30 cellular contexts compared by ENCODE assay signal in genomic region chr4:64721106-64721505, GRCh38.
"Had no signal": no experiment of that assay in that cellular context is flagged by ENCODE, and none has a peak within 500 bp of the region (broad histone marks: within the 10 kb centered on the region; RNA-seq: fewer than 3 reads in every experiment).

No MANE protein-coding gene starts in this region.

- H3K4me3 Mint-ChIP-seq: naive thymus-derived CD8-positive, alpha-beta T cell; natural killer cell treated with Interleukin-12 subunit alpha and Interleukin-12 subunit beta and Interleukin-15 and Interleukin-18, amount 100 ng/mL, for 72 hours; nephron progenitor cell; neural crest cell; stimulated activated memory B cell treated with anti-CD40 and anti-IgM and Interleukin-4, amounts not matched to agents 10 μg/mL and 1 μg/mL and 100 μg/mL, for 72 hours; stimulated activated naive CD8-positive, alpha-beta T cell treated with anti-CD3 and anti-CD28 coated beads, Interleukin-15, amount 100 ng/mL, for 72 hours; type B pancreatic cell had no signal

- H3K4me3 ChIP-seq: psoas muscle, right lobe of liver, sigmoid colon, suprapubic skin, testis, tibial artery, transverse colon, upper lobe of right lung, uterus had no signal

- H3K4me1 ChIP-seq: parathyroid adenoma, psoas muscle, right lobe of liver, sigmoid colon, suprapubic skin, testis, tibial artery, transverse colon, upper lobe of right lung, uterus had no signal

- FAIRE-seq: small intestine had no signal

- H3K9me3 Mint-ChIP-seq: stimulated activated memory B cell treated with anti-CD40 and anti-IgM and Interleukin-4, amounts not matched to agents 10 μg/mL and 1 μg/mL and 100 μg/mL, for 72 hours; stimulated activated naive CD8-positive, alpha-beta T cell treated with anti-CD3 and anti-CD28 coated beads, Interleukin-15, amount 100 ng/mL, for 72 hours had no signal

- H3K9me3 ChIP-seq: neutrophil, psoas muscle, right lobe of liver, suprapubic skin, testis, tibial artery, transverse colon, upper lobe of right lung, uterus had no signal

- H3K79me2 ChIP-seq: parathyroid adenoma had no signal

- ATAC-seq: naive thymus-derived CD8-positive, alpha-beta T cell; natural killer cell treated with Interleukin-12 subunit alpha and Interleukin-12 subunit beta and Interleukin-15 and Interleukin-18, amount 100 ng/mL, for 72 hours; psoas muscle; right cardiac atrium; right lobe of liver; stimulated activated memory B cell treated with anti-CD40 and anti-IgM and Interleukin-4, amounts not matched to agents 10 μg/mL and 1 μg/mL and 100 μg/mL, for 72 hours; stimulated activated naive CD8-positive, alpha-beta T cell treated with anti-CD3 and anti-CD28 coated beads, Interleukin-15, amount 100 ng/mL, for 72 hours; stimulated activated naive CD8-positive, alpha-beta T cell treated with anti-CD3 and anti-CD28 coated beads, Interleukin-15, Interleukin-2, amounts not matched to agents 100 U/mL and 50 U/mL, for 24 hours; upper lobe of right lung had no signal

- H3K36me3 ChIP-seq: neutrophil, right lobe of liver, sigmoid colon, suprapubic skin, tibial artery, transverse colon, upper lobe of right lung, uterus had no signal

- H3K27me3 Mint-ChIP-seq: naive thymus-derived CD8-positive, alpha-beta T cell; natural killer cell treated with Interleukin-12 subunit alpha and Interleukin-12 subunit beta and Interleukin-15 and Interleukin-18, amount 100 ng/mL, for 72 hours; progenitor cell of endocrine pancreas; stimulated activated memory B cell treated with anti-CD40 and anti-IgM and Interleukin-4, amounts not matched to agents 10 μg/mL and 1 μg/mL and 100 μg/mL, for 72 hours; stimulated activated naive CD8-positive, alpha-beta T cell treated with anti-CD3 and anti-CD28 coated beads, Interleukin-15, amount 100 ng/mL, for 72 hours; type B pancreatic cell had no signal

- H3K27ac Mint-ChIP-seq: naive thymus-derived CD8-positive, alpha-beta T cell; natural killer cell treated with Interleukin-12 subunit alpha and Interleukin-12 subunit beta and Interleukin-15 and Interleukin-18, amount 100 ng/mL, for 72 hours; nephron progenitor cell; progenitor cell of endocrine pancreas; stimulated activated memory B cell treated with anti-CD40 and anti-IgM and Interleukin-4, amounts not matched to agents 10 μg/mL and 1 μg/mL and 100 μg/mL, for 72 hours; stimulated activated naive CD8-positive, alpha-beta T cell treated with anti-CD3 and anti-CD28 coated beads, Interleukin-15, amount 100 ng/mL, for 72 hours; type B pancreatic cell had no signal

- H2AFZ ChIP-seq: parathyroid adenoma had no signal

- H3K9ac ChIP-seq: parathyroid adenoma had no signal

- DNase-seq: naive thymus-derived CD8-positive, alpha-beta T cell; nephron progenitor cell; nucleus accumbens; posterior cingulate gyrus; psoas muscle; right cardiac atrium; right lobe of liver; sigmoid colon; small intestine; stimulated activated CD4-positive, alpha-beta T cell treated with anti-CD3 and anti-CD28 coated beads, Interleukin-15, amount 100 ng/mL, for 24 hours; stimulated activated CD4-positive, alpha-beta T cell treated with anti-CD3 and anti-CD28 coated beads, Interleukin-4, amount 100 ng/mL, for 1 hour; stimulated activated CD4-positive, alpha-beta T cell treated with anti-CD3 and anti-CD28 coated beads, Interleukin-4, amount 100 ng/mL, for 4 hours; stimulated activated CD8-positive, alpha-beta memory T cell treated with anti-CD3 and anti-CD28 coated beads, Interleukin-4, amount 100 ng/mL, for 48 hours; stimulated activated naive CD4-positive, alpha-beta T cell; stimulated activated naive CD8-positive, alpha-beta T cell treated with anti-CD3 and anti-CD28 coated beads, Interleukin-15, amount 100 ng/mL, for 72 hours; stimulated activated naive CD8-positive, alpha-beta T cell treated with anti-CD3 and anti-CD28 coated beads, Interleukin-15, Interleukin-2, amounts not matched to agents 100 U/mL and 50 U/mL, for 24 hours; substantia nigra; testis; tibial artery; transverse colon; upper lobe of right lung; uterus had no signal

- H3K36me3 Mint-ChIP-seq: naive thymus-derived CD8-positive, alpha-beta T cell; natural killer cell treated with Interleukin-12 subunit alpha and Interleukin-12 subunit beta and Interleukin-15 and Interleukin-18, amount 100 ng/mL, for 72 hours; stimulated activated memory B cell treated with anti-CD40 and anti-IgM and Interleukin-4, amounts not matched to agents 10 μg/mL and 1 μg/mL and 100 μg/mL, for 72 hours; type B pancreatic cell had no signal

- H3K27ac ChIP-seq: neutrophil, parathyroid adenoma, psoas muscle, right lobe of liver, sigmoid colon, suprapubic skin, testis, tibial artery, transverse colon, upper lobe of right lung, uterus had no signal

- H3K4me1 Mint-ChIP-seq: naive thymus-derived CD8-positive, alpha-beta T cell; neural crest cell; stimulated activated memory B cell treated with anti-CD40 and anti-IgM and Interleukin-4, amounts not matched to agents 10 μg/mL and 1 μg/mL and 100 μg/mL, for 72 hours; stimulated activated naive CD8-positive, alpha-beta T cell treated with anti-CD3 and anti-CD28 coated beads, Interleukin-15, amount 100 ng/mL, for 72 hours had no signal

- H3K27me3 ChIP-seq: neutrophil, right lobe of liver, sigmoid colon, suprapubic skin, testis, tibial artery, transverse colon, upper lobe of right lung, uterus had no signal
